Comparison of ENCODE assay signal across 1 cellular context in the genomic region with DNA sequence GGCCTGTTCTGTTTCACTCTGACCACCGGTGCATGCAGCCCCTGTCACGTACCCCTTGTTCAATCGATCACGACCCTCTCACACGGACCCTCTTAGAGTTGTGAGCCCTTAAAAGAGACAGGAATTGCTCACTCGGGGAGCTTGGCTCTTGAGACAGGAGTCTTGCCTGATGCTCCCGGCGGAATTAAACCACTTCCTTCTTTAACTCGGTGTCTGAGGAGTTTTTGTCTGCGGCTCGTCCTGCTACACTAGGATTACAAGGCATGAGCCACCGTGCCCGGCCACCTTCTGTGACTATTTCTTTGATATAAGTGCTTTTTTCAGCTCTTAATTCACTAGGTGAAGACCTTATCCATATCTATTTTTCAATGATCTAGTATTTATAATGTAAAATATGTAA.
TF ChIP-seq lines count a peak whose summit lies in the region.

No MANE protein-coding gene starts in this region.

TF ChIP-seq in SK-N-SH treated with all-trans-retinoic acid at 6 μM for 48 hours, 23 proteins besides CTCF, POLR2A, EP300 and RAD21 (continued from another document):
- TF ChIP-seq TSHZ2 (CRISPR knock-in tag; IDR thresholded peaks at IDR 0.05): no peak
- TF ChIP-seq, protein P1, sequence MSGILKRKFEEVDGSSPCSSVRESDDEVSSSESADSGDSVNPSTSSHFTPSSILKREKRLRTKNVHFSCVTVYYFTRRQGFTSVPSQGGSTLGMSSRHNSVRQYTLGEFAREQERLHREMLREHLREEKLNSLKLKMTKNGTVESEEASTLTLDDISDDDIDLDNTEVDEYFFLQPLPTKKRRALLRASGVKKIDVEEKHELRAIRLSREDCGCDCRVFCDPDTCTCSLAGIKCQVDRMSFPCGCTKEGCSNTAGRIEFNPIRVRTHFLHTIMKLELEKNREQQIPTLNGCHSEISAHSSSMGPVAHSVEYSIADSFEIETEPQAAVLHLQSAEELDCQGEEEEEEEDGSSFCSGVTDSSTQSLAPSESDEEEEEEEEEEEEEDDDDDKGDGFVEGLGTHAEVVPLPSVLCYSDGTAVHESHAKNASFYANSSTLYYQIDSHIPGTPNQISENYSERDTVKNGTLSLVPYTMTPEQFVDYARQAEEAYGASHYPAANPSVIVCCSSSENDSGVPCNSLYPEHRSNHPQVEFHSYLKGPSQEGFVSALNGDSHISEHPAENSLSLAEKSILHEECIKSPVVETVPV (CRISPR knock-in tag; IDR thresholded peaks at IDR 0.05): no peak
- TF ChIP-seq, protein P2, sequence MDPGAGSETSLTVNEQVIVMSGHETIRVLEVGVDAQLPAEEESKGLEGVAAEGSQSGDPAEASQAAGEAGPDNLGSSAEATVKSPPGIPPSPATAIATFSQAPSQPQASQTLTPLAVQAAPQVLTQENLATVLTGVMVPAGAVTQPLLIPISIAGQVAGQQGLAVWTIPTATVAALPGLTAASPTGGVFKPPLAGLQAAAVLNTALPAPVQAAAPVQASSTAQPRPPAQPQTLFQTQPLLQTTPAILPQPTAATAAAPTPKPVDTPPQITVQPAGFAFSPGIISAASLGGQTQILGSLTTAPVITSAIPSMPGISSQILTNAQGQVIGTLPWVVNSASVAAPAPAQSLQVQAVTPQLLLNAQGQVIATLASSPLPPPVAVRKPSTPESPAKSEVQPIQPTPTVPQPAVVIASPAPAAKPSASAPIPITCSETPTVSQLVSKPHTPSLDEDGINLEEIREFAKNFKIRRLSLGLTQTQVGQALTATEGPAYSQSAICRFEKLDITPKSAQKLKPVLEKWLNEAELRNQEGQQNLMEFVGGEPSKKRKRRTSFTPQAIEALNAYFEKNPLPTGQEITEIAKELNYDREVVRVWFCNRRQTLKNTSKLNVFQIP (CRISPR knock-in tag; IDR thresholded peaks at IDR 0.05; ENCODE audit: borderline replicate concordance, low read depth): no peak
- no peak for TF ChIP-seq RARB (CRISPR knock-in tag; IDR thresholded peaks at IDR 0.05)
